Comparison of ENCODE assay signal across 15 cellular contexts in the genomic region with DNA sequence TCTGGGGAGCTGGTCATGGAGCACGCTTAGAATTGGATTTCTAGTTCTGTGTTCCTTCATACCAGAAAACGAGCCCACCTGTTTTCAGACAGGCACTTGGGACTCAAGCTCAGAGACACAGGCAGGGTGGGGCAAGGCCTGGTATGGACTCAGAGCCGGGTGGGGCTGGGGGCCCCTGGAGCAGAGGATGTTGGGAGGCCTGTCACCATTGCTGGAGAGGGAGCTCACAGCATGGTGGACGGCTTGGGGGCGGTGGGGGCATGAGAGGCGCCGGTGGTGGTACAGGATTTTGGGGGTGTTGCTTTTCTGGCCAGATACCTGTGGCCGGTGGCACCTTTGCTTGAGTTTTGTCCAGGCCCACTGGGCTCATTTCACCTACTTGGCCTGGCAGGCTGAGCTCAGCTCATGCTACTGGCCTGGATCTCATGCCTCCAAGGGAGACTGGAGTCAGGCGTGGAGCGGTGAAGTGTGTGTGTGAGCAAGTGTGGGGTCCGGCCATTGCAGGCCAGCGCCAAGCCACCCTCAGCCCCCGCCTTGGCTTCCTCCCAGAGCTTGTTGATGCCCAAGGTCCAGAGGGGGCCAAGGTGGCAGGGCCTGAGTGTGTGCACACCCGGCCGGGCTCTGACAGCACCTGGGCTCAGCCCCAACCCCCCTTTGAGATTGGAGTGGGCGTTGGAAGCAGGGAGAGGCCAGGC. TPM values are rescaled to one million over a fixed set of nuclear protein-coding genes. Genes with fewer than 3 reads are reported as not detected.
DNase-seq lines count a peak whose midpoint lies in the region; ATAC-seq, FAIRE-seq and TF ChIP-seq lines count a peak whose summit lies in the region.
"Had no signal": no experiment of that assay in that cellular context is flagged by ENCODE, and none has a peak within 500 bp of the region (broad histone marks: within the 10 kb centered on the region; RNA-seq: fewer than 3 reads in every experiment).

No MANE protein-coding gene starts in this region.

- no peak overlapping the region for H2AFZ ChIP-seq in K562 (ENCODE audit: low read depth, low read length)

- H3K4me1 ChIP-seq in BLaER1 treated with 17β-estradiol and CSF1 and Interleukin-3, amounts not matched to agents 10 nM and 100 nM = peaks cover 38 to 100% (median 95%) of the 10 kb centered on the region in 10 experiments
- peaks cover 0 to 67% of the 10 kb centered on the region in 2 experiments; a peak in 2 of 5 replicates for H3K4me1 ChIP-seq in K562 (replicated peaks in 1 of 2; ENCODE audit: control insufficient read depth in 2 of 2, insufficient read depth in 2 of 2, low read length in 2 of 2)

- intact Hi-C loops in K562 (cut with micrococcal nuclease) (loop anchor here (1.0 to 2.0 kb wide), 2 partner anchors 78 to 189 kb away; no protein-coding TSS in a partner anchor), left cardiac atrium (cut with DNase I) (loop anchor here in 1 of 2 donors (2.0 kb wide), 1 partner anchor 180 kb away; no protein-coding TSS in a partner anchor), posterior vena cava (cut with DNase I) (no loop called here)

- no TSS peak for BruUV-seq in K562 (replicated peaks; lab: Mats Ljungman, UMichigan)

- no peak for FAIRE-seq in K562 (lab: Jason Lieb, UNC)

- peaks cover 5% of the 10 kb centered on the region for H3K9me1 ChIP-seq in K562 (ENCODE audit: control insufficient read depth, insufficient read depth, low read length)

- in situ Hi-C loops in K562 (cut with MboI) = loop anchor here (5.0 kb wide), 1 partner anchor 189 kb away; no protein-coding TSS in a partner anchor

- DNase-seq in K562 (ENCODE audit: extremely low read depth in 1 of 4, low spot score in 3 of 4) = no peak
- DNase-seq in left cardiac atrium = peak; percentile 20
- DNase-seq in posterior vena cava (ENCODE audit: low spot score) = peak; percentile 78
- no peak for DNase-seq in OCI-M2 (lab: John Stamatoyannopoulos, UW; ENCODE audit: unreplicated experiment)
- no peak for DNase-seq in GM10266 (ENCODE audit: extremely low spot score)
- DNase-seq: DMS 273 treated with DMSO at 0.1 percent for 48 hours; EL; NCI-H1048; NCI-H69; NK-92 treated with Interleukin-12 subunit alpha and Interleukin-12 subunit beta, amount 100 ng/mL, for 24 hours; PC-3; SK-N-SH had no signal

- H3K4me3 ChIP-seq in BLaER1 treated with 17β-estradiol and CSF1 and Interleukin-3, amounts not matched to agents 10 nM and 100 nM = no peak overlapping the region
- H3K4me3 ChIP-seq in K562 = no peak overlapping the region

- H3K79me2 ChIP-seq in K562 (ENCODE audit: control insufficient read depth, insufficient read depth, low read length) = peaks cover 89% of the 10 kb centered on the region

- H3K9me3 ChIP-seq in BLaER1 treated with 17β-estradiol and CSF1 and Interleukin-3, amounts not matched to agents 10 nM and 100 nM (replicated peaks in 1 of 11) = no peaks in the 10 kb centered on the region
- no peaks in the 10 kb centered on the region for H3K9me3 ChIP-seq in K562 (replicated peaks; ENCODE audit: control insufficient read depth, insufficient read depth, low read depth, low read length)
- H3K9me3 ChIP-seq: SK-N-SH had no signal

- no peak for ATAC-seq in K562
- no peak for ATAC-seq in left cardiac atrium
- ATAC-seq in GM18909 (IDR thresholded peaks at IDR 0.05; ENCODE audit: poor library complexity, unreplicated experiment) = no peak
- ATAC-seq in HG02981 (IDR thresholded peaks at IDR 0.05; ENCODE audit: unreplicated experiment) = no peak

- H3K4me2 ChIP-seq in BLaER1 treated with 17β-estradiol and CSF1 and Interleukin-3, amounts not matched to agents 10 nM and 100 nM = peak overlapping the region in 8 of 11 experiments; percentile 6 to 97 (median 80); a peak in 13 of 22 replicates
- no peak overlapping the region for H3K4me2 ChIP-seq in K562 (ENCODE audit: insufficient read depth, low read length)
- H3K4me2 ChIP-seq: SK-N-SH had no signal

- WGBS in K562 (ENCODE audit: insufficient coverage, low coverage, missing lambda C conversion rate) = 87% methylated on average over 16 of the region's 16 CpGs

- H3K36me3 ChIP-seq in BLaER1 treated with 17β-estradiol and CSF1 and Interleukin-3, amounts not matched to agents 10 nM and 100 nM = peaks cover 39 to 83% (median 68%) of the 10 kb centered on the region in 11 experiments
- peaks cover 94% of the 10 kb centered on the region; the same call in 2 of the 3 replicates for H3K36me3 ChIP-seq in K562 (ENCODE audit: control insufficient read depth, insufficient read depth, low read length)

- CTCF ChIA-PET in K562 (lab: Yijun Ruan, JAX; ENCODE audit: low intra/inter-chr PET ratio) = interaction anchor here (3.0 kb wide), 2 partner anchors 180 to 189 kb away, joined by 28 to 51 read pairs; no protein-coding TSS in a partner anchor

- no peak for TF ChIP-seq EP300 in K562 (IDR thresholded peaks at IDR 0.05; ENCODE audit: low read length)

- peaks cover 89 to 100% (median 100%) of the 10 kb centered on the region in 11 experiments for H4K20me1 ChIP-seq in BLaER1 treated with 17β-estradiol and CSF1 and Interleukin-3, amounts not matched to agents 10 nM and 100 nM
- H4K20me1 ChIP-seq in K562 (replicated peaks; ENCODE audit: control insufficient read depth, insufficient read depth, low read length) = peaks cover 66% of the 10 kb centered on the region

- no peak for TF ChIP-seq POLR2A in K562 (conservative IDR thresholded peaks at IDR 0.05)

- TF ChIP-seq RAD21 in K562 (CRISPR knock-in tag; conservative IDR thresholded peaks at IDR 0.05 in 1 of 2, IDR thresholded peaks at IDR 0.05 in 1 of 2) = no peak

- H3K9ac ChIP-seq in BLaER1 treated with 17β-estradiol and CSF1 and Interleukin-3, amounts not matched to agents 10 nM and 100 nM = 0 out of 22 replicates have a peak overlapping the region, but pooled peaks of 2 of the 11 experiments have one; percentile 1 to 25
- H3K9ac ChIP-seq in K562 (ENCODE audit: insufficient read depth in 1 of 2, low read depth in 2 of 2, low read length in 2 of 2) = peak overlapping the region in 1 of 2 experiments; percentile 41; a peak in 1 of 4 replicates
- H3K9ac ChIP-seq: SK-N-SH had no signal

- H3K27ac ChIP-seq in BLaER1 treated with 17β-estradiol and CSF1 and Interleukin-3, amounts not matched to agents 10 nM and 100 nM = no peak overlapping the region
- no peak overlapping the region for H3K27ac ChIP-seq in K562 (ENCODE audit: extremely low read depth, low read depth, low read length)

- TF ChIP-seq CTCF in K562 (IDR thresholded peaks at IDR 0.05 in 2 of 3, conservative IDR thresholded peaks at IDR 0.05 in 1 of 3; ENCODE audit: insufficient read depth in 2 of 3, low read depth in 1 of 3, low read length in 3 of 3) (no peak), GM10266 (IDR thresholded peaks at IDR 0.05; ENCODE audit: control insufficient read depth, insufficient read depth, low read depth, missing control alignments) (no peak)

- H3K27me3 ChIP-seq in BLaER1 treated with 17β-estradiol and CSF1 and Interleukin-3, amounts not matched to agents 10 nM and 100 nM = peaks cover 0 to 57% (median 0%) of the 10 kb centered on the region in 11 experiments; a peak in 7 of 22 replicates
- no peaks in the 10 kb centered on the region for H3K27me3 ChIP-seq in K562 (ENCODE audit: control insufficient read depth in 2 of 2, insufficient read depth in 2 of 2, low read length in 2 of 2)

- POLR2A ChIA-PET in K562 (lab: Yijun Ruan, JAX) = interaction anchor here (0.6 to 1.3 kb wide), 6 partner anchors 9 to 314 kb away, joined by 3 to 4 read pairs (median 3); a partner anchor contains a TSS

TF ChIP-seq in K562, 482 proteins besides CTCF, POLR2A, EP300 and RAD21:
- TF ChIP-seq RBM22 (IDR thresholded peaks at IDR 0.05; ENCODE audit: low read depth, low read length, poor library complexity, severe bottlenecking) = peak; percentile 33
- TF ChIP-seq GTF2A2 (tag; IDR thresholded peaks at IDR 0.05) = no peak

RNA-seq across cellular contexts. Expression of a gene that starts 8.7 kb away (rescaled TPM):
- total RNA-seq in K562 (2011; cell fraction: chromatin; rRNA removed; ENCODE audit: low replicate concordance) = 18.9 and 29.0 TPM in 2 replicates
- total RNA-seq in K562 (2011; cell fraction: nucleolus; rRNA removed) = 22.8 and 25.7 TPM in 2 replicates
- total RNA-seq in K562 (2011; cell fraction: nucleoplasm; rRNA removed) = 14.8 and 16.0 TPM in 2 replicates
- total RNA-seq in K562 (2014; rRNA removed) = 65.2 and 66.8 TPM in 2 replicates
- total RNA-seq in K562 (2014; rRNA removed; fragmentation: Illumina TruSeq; extraction: Trizol) = 11.2 and 14.8 TPM in 2 replicates
- 18.5 and 20.3 TPM in 2 replicates for total RNA-seq in K562 (2015; rRNA removed; fragmentation: Illumina TruSeq; extraction: Trizol)
- total RNA-seq in K562 (2021) = 71.2 and 75.5 TPM in 2 replicates
- 13.5 and 16.5 TPM in 2 replicates for polyA plus RNA-seq in K562 (2011; rRNA removed)
- 14.3 and 38.6 TPM in 2 replicates for polyA plus RNA-seq in K562 (2011; cell fraction: cytosol; rRNA removed)
- 10.2 and 19.3 TPM in 2 replicates for polyA plus RNA-seq in K562 (2011; cell fraction: nucleus; rRNA removed)
- polyA plus RNA-seq in K562 (2012) = 34.2 and 36.9 TPM in 2 replicates
- polyA plus RNA-seq in K562 (2014; fragmentation: Illumina TruSeq; extraction: Trizol) = 8.2 and 18.9 TPM in 2 replicates
- polyA plus RNA-seq in K562 (2014; fragmentation: Nextera tagmentation; extraction: Ambion mirVana) = 1 to 10 TPM; 1.2 to 1.8 TPM
- polyA plus RNA-seq in K562 (2014; rRNA removed) = 54.4 and 60.2 TPM in 2 replicates
- 16.0 and 22.8 TPM in 2 replicates for polyA minus RNA-seq in K562 (2011; rRNA and poly(A)+ RNA removed)
- polyA minus RNA-seq in K562 (2011; cell fraction: cytosol; rRNA and poly(A)+ RNA removed) = 25.3 and 31.3 TPM in 2 replicates
- polyA minus RNA-seq in K562 (2011; cell fraction: nucleus; rRNA and poly(A)+ RNA removed) = 3.8 and 5.3 TPM in 2 replicates
- total RNA-seq in left cardiac atrium = 10 to 100 TPM; 26.1 to 28.6 TPM
- total RNA-seq in posterior vena cava = 10 to 100 TPM; 25.8 to 31.6 TPM

RNA-seq across cellular contexts. Expression of a gene that starts 27.9 kb away (rescaled TPM):
- total RNA-seq in K562 (2011; cell fraction: chromatin; rRNA removed; ENCODE audit: low replicate concordance) = 0.69 and 1.4 TPM in 2 replicates
- 1.0 and 1.3 TPM in 2 replicates for total RNA-seq in K562 (2011; cell fraction: nucleolus; rRNA removed)
- 0.23 and 0.29 TPM in 2 replicates for total RNA-seq in K562 (2011; cell fraction: nucleoplasm; rRNA removed)
- total RNA-seq in K562 (2014; rRNA removed) = 0.78 and 1.0 TPM in 2 replicates
- total RNA-seq in K562 (2014; rRNA removed; fragmentation: Illumina TruSeq; extraction: Trizol) = 0.07 and 0.22 TPM in 2 replicates
- 0.49 and 0.51 TPM in 2 replicates for total RNA-seq in K562 (2015; rRNA removed; fragmentation: Illumina TruSeq; extraction: Trizol)
- 1.2 and 1.3 TPM in 2 replicates for total RNA-seq in K562 (2021)
- 0.20 and 1.6 TPM in 2 replicates for polyA plus RNA-seq in K562 (2011; rRNA removed)
- polyA plus RNA-seq in K562 (2011; cell fraction: cytosol; rRNA removed) = 0.33 and 1.3 TPM in 2 replicates
- polyA plus RNA-seq in K562 (2011; cell fraction: nucleus; rRNA removed) = 2.0 and 3.1 TPM in 2 replicates
- 0.77 and 5.1 TPM in 2 replicates for polyA plus RNA-seq in K562 (2012)
- 0.24 and 0.25 TPM in 2 replicates for polyA plus RNA-seq in K562 (2014; fragmentation: Illumina TruSeq; extraction: Trizol)
- polyA plus RNA-seq in K562 (2014; fragmentation: Nextera tagmentation; extraction: Ambion mirVana) = not detected
- polyA plus RNA-seq in K562 (2014; rRNA removed) = 0.57 and 0.60 TPM in 2 replicates
- polyA minus RNA-seq in K562 (2011; rRNA and poly(A)+ RNA removed) = 0.04 and 0.57 TPM in 2 replicates
- 1.0 and 4.8 TPM in 2 replicates for polyA minus RNA-seq in K562 (2011; cell fraction: cytosol; rRNA and poly(A)+ RNA removed)
- polyA minus RNA-seq in K562 (2011; cell fraction: nucleus; rRNA and poly(A)+ RNA removed) = 0.27 and 1.8 TPM in 2 replicates
- total RNA-seq in left cardiac atrium = 10 to 100 TPM; 31.5 to 70.7 TPM
- 100 to 1,000 TPM in 1 of 2 donors, 10 to 100 TPM in 1; 47.9 to 122 TPM for total RNA-seq in posterior vena cava

Comparison
In these comparisons a context has a peak if more than half of its experiments do, and no peak if none do; other contexts are left out.
1. DNase-seq: peak in left cardiac atrium (single experiment) and posterior vena cava (single experiment); none in K562 (0 of 4), OCI-M2 (single experiment) and GM10266 (single experiment).
2. RNA of a gene that starts 27.9 kb away (total RNA-seq): 47.9 to 122 TPM in posterior vena cava and 31.5 to 70.7 TPM in left cardiac atrium; 0.07 to 1.4 TPM in K562; every median in the first group is over 10 times any median in the second.